8 cellular contexts compared by ENCODE assay signal in genomic region chr2:148876190-148876588, GRCh38. TPM values are rescaled to one million over a fixed set of nuclear protein-coding genes. Genes with fewer than 3 reads are reported as not detected.
DNase-seq lines count a peak whose midpoint lies in the region; ATAC-seq and TF ChIP-seq lines count a peak whose summit lies in the region.

No MANE protein-coding gene starts in this region.

- no peak for TF ChIP-seq POLR2A in heart left ventricle (IDR thresholded peaks at IDR 0.05)

- peak overlapping the region; percentile 83 for H3K4me3 Mint-ChIP-seq in activated T-cell treated with anti-CD3 and anti-CD28 coated beads, Interleukin-2, amount 50 U/mL, for 4 hours

- DNase-seq in heart left ventricle (no peak), left ventricle myocardium superior (no peak), left lobe of liver (ENCODE audit: low spot score) (no peak), substantia nigra (lab: John Stamatoyannopoulos, UW) (peak in 12 of 49 donors; percentile 4 to 73 (median 32)), NCI-H1436 treated with DMSO at 0.1 percent for 48 hours (lab: John Stamatoyannopoulos, UW) (no peak)
- DNase-seq in activated T-cell treated with anti-CD3 and anti-CD28 coated beads, Interleukin-2, amount 50 U/mL, for 4 hours: no peak

- H3K4me1 ChIP-seq in heart left ventricle: peaks cover 6 to 27% (median 19%) of the 10 kb centered on the region in 12 donors

- peaks cover 15 to 54% (median 32%) of the 10 kb centered on the region in 9 donors for H3K27me3 ChIP-seq in heart left ventricle

- no peaks in the 10 kb centered on the region for H3K36me3 ChIP-seq in heart left ventricle

- peak overlapping the region in 11 of 12 donors; percentile 12 to 63 (median 54) for H3K4me3 ChIP-seq in heart left ventricle

- intact Hi-C loops in heart left ventricle (cut with DNase I) (loop anchor here in 2 of 10 donors (5.0 to 10.0 kb wide), 2 partner anchors 229 to 231 kb away; partner anchors contain the start of gene EPC2 (in 1 of the 2)), left ventricle myocardium superior (cut with micrococcal nuclease) (no loop called here)

- H3K36me3 Mint-ChIP-seq in activated T-cell treated with anti-CD3 and anti-CD28 coated beads, Interleukin-2, amount 50 U/mL, for 4 hours (ENCODE audit: insufficient read depth): no peaks in the 10 kb centered on the region

- no peak for ATAC-seq in heart left ventricle
- ATAC-seq in left ventricle myocardium superior: no peak
- ATAC-seq in activated T-cell treated with anti-CD3 and anti-CD28 coated beads, Interleukin-2, amount 50 U/mL, for 4 hours: peak in 1 of 2 donors; percentile 22
- ATAC-seq in left lobe of liver: peak; percentile 14
- ATAC-seq in HG03439 (IDR thresholded peaks at IDR 0.05; ENCODE audit: unreplicated experiment): no peak
- no peak for ATAC-seq in HG03095 (IDR thresholded peaks at IDR 0.05; ENCODE audit: unreplicated experiment)

- H3K27ac ChIP-seq in heart left ventricle (no peak overlapping the region), substantia nigra (ENCODE audit: low read depth, low read length, poor library complexity, severe bottlenecking) (peak overlapping the region; percentile 88)

- no peaks in the 10 kb centered on the region for H3K9me3 Mint-ChIP-seq in activated T-cell treated with anti-CD3 and anti-CD28 coated beads, Interleukin-2, amount 50 U/mL, for 4 hours

- 1 to 2% (median 2%) methylated on average over 25 to 26 of the region's 26 CpGs for WGBS in heart left ventricle, 4 donors

- H3K4me1 Mint-ChIP-seq in activated T-cell treated with anti-CD3 and anti-CD28 coated beads, Interleukin-2, amount 50 U/mL, for 4 hours (ENCODE audit: low read depth): peaks cover 10% of the 10 kb centered on the region

- peaks cover 0 to 10% (median 2%) of the 10 kb centered on the region in 12 donors for H3K9me3 ChIP-seq in heart left ventricle

- no peak for TF ChIP-seq CTCF in heart left ventricle (IDR thresholded peaks at IDR 0.05)

- peaks cover 20% of the 10 kb centered on the region for H3K27me3 Mint-ChIP-seq in activated T-cell treated with anti-CD3 and anti-CD28 coated beads, Interleukin-2, amount 50 U/mL, for 4 hours (ENCODE audit: low read depth)

RNA-seq across cellular contexts. Expression of gene KIF5C, which starts 1.2 kb away (rescaled TPM):
- total RNA-seq in heart left ventricle (1 to 10 TPM in 2 of 9 donors, under 1 TPM in 7; 0.22 to 1.4 (median 0.50) TPM), left ventricle myocardium superior (0.52 TPM), left lobe of liver (0.33 TPM)
- polyA plus RNA-seq in heart left ventricle: under 1 TPM; 0.23 to 0.28 TPM
- total RNA-seq in activated T-cell treated with anti-CD3 and anti-CD28 coated beads, Interleukin-2, amount 50 U/mL, for 4 hours: 1 to 10 TPM; 4.2 to 7.3 (median 5.5) TPM
